ENCODE assay signal across 20 cellular contexts in the genomic region with DNA sequence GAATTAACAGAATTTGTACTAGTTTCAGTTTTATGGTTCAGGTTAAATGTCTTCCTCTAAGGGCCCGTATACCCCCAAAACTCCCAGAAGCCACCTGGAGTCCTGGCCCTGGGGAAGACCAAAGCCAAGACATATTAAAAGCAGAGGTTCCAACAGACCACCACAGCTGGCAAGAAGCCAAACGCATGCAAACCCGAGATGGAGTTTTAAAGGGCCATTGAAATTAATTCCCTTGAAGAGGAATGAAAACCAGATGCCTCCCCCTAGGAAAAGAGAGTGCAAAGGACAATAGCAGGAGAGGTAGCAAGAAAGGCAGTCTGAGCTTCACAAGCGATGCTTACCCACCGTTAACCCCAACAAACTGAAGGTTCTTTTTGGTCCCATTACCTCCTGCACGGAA.
DNase-seq lines count a peak whose midpoint lies in the region; ATAC-seq and TF ChIP-seq lines count a peak whose summit lies in the region.
"Had no signal": no experiment of that assay in that cellular context is flagged by ENCODE, and none has a peak within 500 bp of the region (broad histone marks: within the 10 kb centered on the region; RNA-seq: fewer than 3 reads in every experiment).

No MANE protein-coding gene starts in this region.

- peaks cover 27% of the 10 kb centered on the region for H3K36me3 Mint-ChIP-seq in nephron (ENCODE audit: low read depth)
- H3K36me3 Mint-ChIP-seq: natural killer cell had no signal

- H3K9ac ChIP-seq in SK-N-MC (ENCODE audit: insufficient read length): no peak overlapping the region

- peak overlapping the region; percentile 62 for H3K4me3 ChIP-seq in SK-N-MC
- H3K4me3 ChIP-seq: heart right ventricle, right lobe of liver, upper lobe of left lung had no signal

- H3K9me3 ChIP-seq in SK-N-MC (ENCODE audit: low read depth, low read length): no peaks in the 10 kb centered on the region
- H3K9me3 ChIP-seq: heart right ventricle, right lobe of liver, upper lobe of left lung had no signal

- peaks cover 12% of the 10 kb centered on the region for H3K27me3 Mint-ChIP-seq in nephron (ENCODE audit: low read depth)
- H3K27me3 Mint-ChIP-seq: IgD-negative memory B cell had no signal

- ATAC-seq in HG02571 (IDR thresholded peaks at IDR 0.05; ENCODE audit: unreplicated experiment) (no peak), GM19035 (IDR thresholded peaks at IDR 0.05; ENCODE audit: unreplicated experiment) (no peak)
- ATAC-seq: heart right ventricle, left lobe of liver, right lobe of liver had no signal

- TF ChIP-seq CTCF in nephron (IDR thresholded peaks at IDR 0.05; ENCODE audit: unreplicated experiment in 3 of 3): no peak

- no peak overlapping the region for H3K4me3 Mint-ChIP-seq in nephron
- H3K4me3 Mint-ChIP-seq: activated naive CD4-positive, alpha-beta T cell treated with anti-CD3 and anti-CD28 coated beads for 36 hours; H9; natural killer cell had no signal

- H3K4me1 Mint-ChIP-seq in nephron: peaks cover 47% of the 10 kb centered on the region

- DNase-seq in NCI-H82 (lab: John Stamatoyannopoulos, UW) (peak; percentile 19), NCI-H82 treated with DMSO at 0.1 percent for 48 hours (lab: John Stamatoyannopoulos, UW; ENCODE audit: unreplicated experiment) (no peak), NCI-H1105 (lab: John Stamatoyannopoulos, UW) (peak; percentile 27), SK-N-MC (ENCODE audit: low read depth, low spot score) (no peak)
- no peak for DNase-seq in activated CD4-positive, CD25-positive, alpha-beta regulatory T cell treated with anti-CD3 and anti-CD28 coated beads, Interleukin-2, amount 50 U/mL, for 72 hours
- DNase-seq: 8988T; activated naive CD4-positive, alpha-beta T cell treated with anti-CD3 and anti-CD28 coated beads for 36 hours; H9; heart right ventricle; natural killer cell; NCI-H345; right lobe of liver; SW 1271; upper lobe of left lung had no signal

- peak overlapping the region; percentile 83 for H3K27ac ChIP-seq in SK-N-MC
- H3K27ac ChIP-seq: heart right ventricle, right lobe of liver, RWPE1, upper lobe of left lung had no signal

- peak overlapping the region; percentile 87 to 95 (median 93) for H3K27ac Mint-ChIP-seq in nephron
- H3K27ac Mint-ChIP-seq: activated naive CD4-positive, alpha-beta T cell treated with anti-CD3 and anti-CD28 coated beads for 36 hours; H9 had no signal

- no peaks in the 10 kb centered on the region for H3K36me3 ChIP-seq in SK-N-MC (ENCODE audit: insufficient read depth, low read length)
- H3K36me3 ChIP-seq: heart right ventricle, right lobe of liver, upper lobe of left lung had no signal

- H3K9me3 Mint-ChIP-seq in nephron: no peaks in the 10 kb centered on the region
- H3K9me3 Mint-ChIP-seq: activated naive CD4-positive, alpha-beta T cell treated with anti-CD3 and anti-CD28 coated beads for 36 hours; H9; IgD-negative memory B cell had no signal

Comparison
In these comparisons a context has a peak if more than half of its experiments do, and no peak if none do; other contexts are left out.
1. DNase-seq: peak in NCI-H82 (single experiment) and NCI-H1105 (single experiment); none in NCI-H82 treated with DMSO at 0.1 percent for 48 hours (single experiment), SK-N-MC (single experiment) and activated CD4-positive, CD25-positive, alpha-beta regulatory T cell treated with anti-CD3 and anti-CD28 coated beads, Interleukin-2, amount 50 U/mL, for 72 hours (single experiment).